In the genomic region with DNA sequence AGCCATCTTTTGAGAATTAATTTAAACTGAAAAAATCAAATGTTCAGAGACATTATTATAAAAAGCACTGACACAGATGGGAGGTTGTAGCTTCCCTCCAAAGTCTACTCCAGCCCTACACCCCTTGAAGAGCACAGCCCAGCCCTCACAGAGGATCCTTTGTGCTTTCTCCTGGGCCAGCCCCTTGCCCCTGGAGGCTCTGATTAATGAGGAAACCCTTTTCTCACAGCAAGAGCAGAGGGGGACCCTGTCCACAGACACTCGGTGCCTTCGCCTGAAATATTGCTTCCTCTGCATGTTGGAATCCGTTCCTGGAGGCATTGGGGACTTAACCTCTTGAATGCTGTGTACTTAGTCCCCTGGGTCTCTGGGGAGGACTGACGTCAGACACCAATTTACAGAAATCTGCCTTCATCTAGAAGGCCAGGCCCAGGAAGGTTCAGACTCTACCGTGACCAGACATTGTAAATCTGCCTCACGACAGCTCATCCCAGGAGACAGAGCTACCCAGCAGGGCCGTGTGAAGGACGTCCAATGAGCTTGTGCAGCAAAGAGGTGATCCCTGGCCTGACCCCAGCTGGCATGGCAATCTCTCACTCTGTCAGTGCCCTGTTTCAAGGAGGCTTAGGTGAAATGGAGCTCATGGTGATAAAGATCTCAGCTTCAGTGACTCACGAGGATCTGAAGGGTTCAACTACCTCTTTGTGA, we compare ENCODE assay signal across 19 cellular contexts. TPM values are rescaled to one million over a fixed set of nuclear protein-coding genes. Genes with fewer than 3 reads are reported as not detected.
A peak's percentile ranks its signal among the peaks of the same experiment; 100 is the strongest.
DNase-seq lines count a peak whose midpoint lies in the region; ATAC-seq and TF ChIP-seq lines count a peak whose summit lies in the region.
"Had no signal": no experiment of that assay in that cellular context is flagged by ENCODE, and none has a peak within 500 bp of the region (broad histone marks: within the 10 kb centered on the region; RNA-seq: fewer than 3 reads in every experiment).

No MANE protein-coding gene starts in this region.

- DNase-seq in A172 (ENCODE audit: low spot score) (peak; percentile 26), G401 (ENCODE audit: low spot score) (peak; percentile 36), SK-MEL-5 (ENCODE audit: low read depth, low spot score) (peak; percentile 49), left kidney (ENCODE audit: low read depth, low spot score) (peak; percentile 95), MV-4-11 (lab: John Stamatoyannopoulos, UW) (no peak), upper lobe of left lung (no peak), NK-92 (lab: John Stamatoyannopoulos, UW; ENCODE audit: unreplicated experiment) (no peak), NOMO-1 treated with dmso at 0.1 percent for 144 hours (lab: John Stamatoyannopoulos, UW; ENCODE audit: unreplicated experiment) (no peak)
- DNase-seq: activated CD4-positive, alpha-beta T cell treated with anti-CD3 and anti-CD28 coated beads, Interleukin-2, amount 10 ng/mL, durations not matched to agents 24 days and 14 days; activated CD8-positive, alpha-beta memory T cell treated with anti-CD3 and anti-CD28 coated beads, Interleukin-2, amount 50 U/mL, for 4 hours; activated gamma-delta T cell; mucosa of descending colon; NCI-H1694; NCI-H524 treated with DMSO at 0.1 percent for 48 hours; SK-N-SH; stimulated activated CD4-positive, alpha-beta T cell treated with anti-CD3 and anti-CD28 coated beads, Interleukin-2, amount 100 ng/mL, for 48 hours had no signal

- no peak for TF ChIP-seq EP300 in upper lobe of left lung (IDR thresholded peaks at IDR 0.05)

- ATAC-seq in upper lobe of left lung (ENCODE audit: low FRiP score in 2 of 2), result no peak
- ATAC-seq: mucosa of descending colon had no signal

- H3K27me3 ChIP-seq in upper lobe of left lung, result no peaks in the 10 kb centered on the region

- H3K9me3 ChIP-seq in upper lobe of left lung, result no peaks in the 10 kb centered on the region
- H3K9me3 ChIP-seq: mucosa of descending colon, SK-N-SH had no signal

- WGBS in upper lobe of left lung, 2 donors, result 51 to 66% methylated on average over 7 to 9 of the region's 9 CpGs

- in situ Hi-C loops in G401 (cut with HindIII; ENCODE audit: low sequenced_read_pairs) (no loop called here), SK-MEL-5 (cut with HindIII; ENCODE audit: low pct_unique_long_range_greater_than_20kb, low sequenced_read_pairs) (no loop called here)

- no peaks in the 10 kb centered on the region for H3K36me3 ChIP-seq in upper lobe of left lung

- H3K27ac ChIP-seq in upper lobe of left lung, result no peak overlapping the region

- H3K4me3 ChIP-seq in upper lobe of left lung, result no peak overlapping the region
- H3K4me3 ChIP-seq: mucosa of descending colon had no signal

- TF ChIP-seq CTCF in upper lobe of left lung (IDR thresholded peaks at IDR 0.05), result no peak

- no peaks in the 10 kb centered on the region for H3K4me1 ChIP-seq in upper lobe of left lung

- no peak for TF ChIP-seq POLR2A in upper lobe of left lung (IDR thresholded peaks at IDR 0.05)

RNA-seq across cellular contexts. Expression of a gene that starts 8.1 kb away (rescaled TPM):
- not detected in 2 replicates for total RNA-seq in A172 (2014; rRNA removed; shearing (Covaris generic))
- total RNA-seq in G401 (2014; rRNA removed; shearing (Covaris generic)), result not detected in 2 replicates
- not detected in 2 replicates for total RNA-seq in SK-MEL-5 (2014; rRNA removed; shearing (Covaris generic))
- not detected in 2 replicates for polyA plus RNA-seq in SK-MEL-5 (2015; cell fraction: cytosol; rRNA removed)
- not detected in 2 replicates for polyA plus RNA-seq in SK-MEL-5 (2015; cell fraction: nucleus; rRNA removed)
- under 1 TPM in 1 of 6 donors, not detected in 5; 0.06 TPM for total RNA-seq in upper lobe of left lung
- total RNA-seq: activated CD4-positive, alpha-beta T cell treated with anti-CD3 and anti-CD28 coated beads, Interleukin-2, amount 10 ng/mL, durations not matched to agents 24 days and 14 days; H4; osteocyte; subcutaneous adipose tissue had no signal
- polyA plus RNA-seq: SK-N-SH had no signal

RNA-seq across cellular contexts. Expression of a gene that starts 56.6 kb away (rescaled TPM):
- total RNA-seq in A172 (2014; rRNA removed; shearing (Covaris generic)), result 3.2 and 9.6 TPM in 2 replicates
- total RNA-seq in G401 (2014; rRNA removed; shearing (Covaris generic)), result 0.98 and 1.5 TPM in 2 replicates
- 1.8 and 2.1 TPM in 2 replicates for total RNA-seq in SK-MEL-5 (2014; rRNA removed; shearing (Covaris generic))
- 1.7 and 2.9 TPM in 2 replicates for polyA plus RNA-seq in SK-MEL-5 (2015; cell fraction: cytosol; rRNA removed)
- polyA plus RNA-seq in SK-MEL-5 (2015; cell fraction: nucleus; rRNA removed), result 30.0 and 41.7 TPM in 2 replicates
- 100 to 1,000 TPM in 1 of 6 donors, 10 to 100 TPM in 5; 23.4 to 194 (median 48.0) TPM for total RNA-seq in upper lobe of left lung

Comparison
In these comparisons a context has a peak if more than half of its experiments do, and no peak if none do; other contexts are left out.
1. DNase-seq: peak in A172 (single experiment), G401 (single experiment), SK-MEL-5 (single experiment) and left kidney (single experiment); none in MV-4-11 (single experiment), upper lobe of left lung (0 of 2), NK-92 (single experiment) and NOMO-1 treated with dmso at 0.1 percent for 144 hours (single experiment).